26 cellular contexts compared by ENCODE assay signal in genomic region chr17:18946536-18946935, GRCh38. TPM values are rescaled to one million over a fixed set of nuclear protein-coding genes. Genes with fewer than 3 reads are reported as not detected.
DNase-seq lines count a peak whose midpoint lies in the region; TF ChIP-seq lines count a peak whose summit lies in the region.
"Had no signal": no experiment of that assay in that cellular context is flagged by ENCODE, and none has a peak within 500 bp of the region (broad histone marks: within the 10 kb centered on the region; RNA-seq: fewer than 3 reads in every experiment).

No MANE protein-coding gene starts in this region.

- H3K36me3 ChIP-seq in Karpas-422 (ENCODE audit: insufficient read depth, low read length) (no peaks in the 10 kb centered on the region), testis (ENCODE audit: low read depth, missing control alignments) (no peaks in the 10 kb centered on the region)
- H3K36me3 ChIP-seq: HAP-1, left lung, Peyer's patch, sigmoid colon, SJSA1 had no signal

- no peak overlapping the region for H2BK12ac ChIP-seq in H9 (ENCODE audit: insufficient read length, low read depth, low read length)

- no peaks in the 10 kb centered on the region for H3K79me2 ChIP-seq in H9 (ENCODE audit: insufficient read depth, low read length)
- no peaks in the 10 kb centered on the region for H3K79me2 ChIP-seq in Karpas-422 (ENCODE audit: low read length)

- no peak overlapping the region for H3K4me3 ChIP-seq in Karpas-422 (ENCODE audit: low read length)
- no peak overlapping the region for H3K4me3 ChIP-seq in testis
- H3K4me3 ChIP-seq: HAP-1, left lung, Peyer's patch, sigmoid colon, SJSA1 had no signal

- no peak overlapping the region for H4K8ac ChIP-seq in H9 (replicated peaks; ENCODE audit: insufficient read length, low read depth, low read length)

- peaks cover 4 to 5% of the 10 kb centered on the region in 2 experiments for H3K4me1 Mint-ChIP-seq in H9

- no peaks in the 10 kb centered on the region for H3K27me3 ChIP-seq in H9 (ENCODE audit: insufficient read depth, low read length)
- H3K27me3 ChIP-seq in Karpas-422 (ENCODE audit: low read length): no peaks in the 10 kb centered on the region
- H3K27me3 ChIP-seq in testis: no peaks in the 10 kb centered on the region
- H3K27me3 ChIP-seq: left lung, Peyer's patch, sigmoid colon had no signal

- no peak overlapping the region for H4K91ac ChIP-seq in H9 (ENCODE audit: insufficient read length, low read depth, low read length)

- H2BK120ac ChIP-seq in H9 (ENCODE audit: low read depth, low read length, poor library complexity, severe bottlenecking): no peak overlapping the region

- intact Hi-C loops in testis (cut with DNase I; ENCODE audit: low total_unique reads): no loop called here

- no peaks in the 10 kb centered on the region for H3K9me2 ChIP-seq in Karpas-422 (replicated peaks; ENCODE audit: insufficient read depth, low read length)

- H3K9ac ChIP-seq in H9 (ENCODE audit: extremely low read depth, insufficient read length, low read length) (no peak overlapping the region), Karpas-422 (ENCODE audit: low read length) (no peak overlapping the region)

- H3K27ac Mint-ChIP-seq in H9: no peak overlapping the region; a peak in 1 of 7 replicates
- H3K27ac Mint-ChIP-seq: activated T-helper 2 cell treated with anti-CD3 and anti-CD28 coated beads, Interferon-gamma antibody, Interleukin-2, Interleukin-4, amounts not matched to agents 10 μg/mL and 5 μg/mL and 100 μg/mL, durations not matched to agents 14 hours and 24 hours and 36 hours; brain; CD14-positive monocyte; IgD-negative memory B cell; nephron had no signal

- H2BK5ac ChIP-seq in H9 (ENCODE audit: insufficient read length, low read length): no peak overlapping the region

- H3K23me2 ChIP-seq in H9 (ENCODE audit: insufficient read length, low read depth, low read length, poor library complexity, severe bottlenecking): no peaks in the 10 kb centered on the region

- no peak overlapping the region for H2AK5ac ChIP-seq in H9 (ENCODE audit: insufficient read length, low read length)

- H3K4me2 ChIP-seq in H9 (ENCODE audit: insufficient read depth, insufficient read length, low read length) (no peak overlapping the region), Karpas-422 (ENCODE audit: low read depth, low read length, poor library complexity, severe bottlenecking) (no peak overlapping the region)

- no peak overlapping the region for H2BK20ac ChIP-seq in H9 (ENCODE audit: low read depth, low read length, poor library complexity, severe bottlenecking)

- no peaks in the 10 kb centered on the region for H3K79me1 ChIP-seq in H9 (ENCODE audit: insufficient read depth, low read depth, low read length, poor library complexity, severe bottlenecking)

- H3K27ac ChIP-seq in H9 (ENCODE audit: insufficient read length, low read depth, low read length) (no peak overlapping the region), Karpas-422 (ENCODE audit: low read length) (no peak overlapping the region), testis (no peak overlapping the region)
- H3K27ac ChIP-seq: left lung, Peyer's patch, sigmoid colon, SJSA1 had no signal

- no peak overlapping the region for H3K14ac ChIP-seq in H9 (ENCODE audit: insufficient read depth, low read length)

- no peak for TF ChIP-seq POLR2A in testis (IDR thresholded peaks at IDR 0.05)

- no peak overlapping the region for H3K56ac ChIP-seq in H9 (ENCODE audit: insufficient read length, low read depth, low read length)

- H3K4me3 Mint-ChIP-seq in H9: no peak overlapping the region; a peak in 1 of 5 replicates
- H3K4me3 Mint-ChIP-seq: brain, CD14-positive monocyte, nephron had no signal

- TF ChIP-seq CTCF in H9 (conservative IDR thresholded peaks at IDR 0.05): no peak
- TF ChIP-seq CTCF in testis (IDR thresholded peaks at IDR 0.05): no peak

- H4K20me1 ChIP-seq in H9 (ENCODE audit: control insufficient read depth, insufficient read depth, insufficient read length): no peaks in the 10 kb centered on the region
- H4K20me1 ChIP-seq in Karpas-422 (ENCODE audit: insufficient read depth, low read depth, low read length): no peaks in the 10 kb centered on the region

- H2AFZ ChIP-seq in H9 (ENCODE audit: low read length): no peak overlapping the region
- H2AFZ ChIP-seq in Karpas-422 (ENCODE audit: low read length): no peak overlapping the region

- no peak overlapping the region for H4K5ac ChIP-seq in H9 (ENCODE audit: insufficient read length, low read depth, low read length)

- H3K9me3 Mint-ChIP-seq in H9: no peaks in the 10 kb centered on the region
- H3K9me3 Mint-ChIP-seq: activated T-helper 2 cell treated with anti-CD3 and anti-CD28 coated beads, Interferon-gamma antibody, Interleukin-2, Interleukin-4, amounts not matched to agents 10 μg/mL and 5 μg/mL and 100 μg/mL, durations not matched to agents 14 hours and 24 hours and 36 hours; brain; CD14-positive monocyte; IgD-negative memory B cell; nephron had no signal

- no peak overlapping the region for H3T11ph ChIP-seq in H9 (ENCODE audit: low read length)

- no peak overlapping the region for H3K4ac ChIP-seq in H9 (ENCODE audit: low read depth, low read length)

- no peak overlapping the region for H2BK15ac ChIP-seq in H9 (ENCODE audit: low read depth, low read length)

- H3K36me3 Mint-ChIP-seq in H9 (ENCODE audit: insufficient read depth in 1 of 3, low read depth in 3 of 3): no peaks in the 10 kb centered on the region; a peak in 1 of 7 replicates
- H3K36me3 Mint-ChIP-seq: brain, CD14-positive monocyte, IgD-negative memory B cell had no signal

- DNase-seq in AG08396 (ENCODE audit: low spot score) (peak; percentile 22), H9 (peak; percentile 35), SKM-1 treated with dmso at 0.1 percent for 144 hours (lab: John Stamatoyannopoulos, UW; ENCODE audit: unreplicated experiment) (peak; percentile 86), islet precursor cell (peak; percentile 98), epidermal melanocyte (ENCODE audit: insufficient read length, low spot score) (no peak), Karpas-422 (no peak), testis (no peak), hypothalamus (lab: John Stamatoyannopoulos, UW) (no peak)
- DNase-seq: activated CD8-positive, alpha-beta memory T cell treated with anti-CD3 and anti-CD28 coated beads, Interleukin-2, amount 50 U/mL, for 4 hours; effector memory CD4-positive, alpha-beta T cell; left lung; NCI-H1694 treated with DMSO at 0.1 percent for 48 hours; Peyer's patch; sigmoid colon; stimulated activated CD4-positive, alpha-beta T cell treated with anti-CD3 and anti-CD28 coated beads, Interleukin-15, amount 100 ng/mL, for 24 hours had no signal

- peaks cover 1% of the 10 kb centered on the region; the same call in 1 of the 2 replicates for H3K27me3 Mint-ChIP-seq in H9 (ENCODE audit: low read depth)

- WGBS in H9 (ENCODE audit: extremely low coverage, insufficient read length, low lambda C conversion rate): no CpG with 5 or more reads among the region's 2 CpGs
- WGBS in testis, 2 donors: 74 to 87% methylated on average over 2 of the region's 2 CpGs

- H3K18ac ChIP-seq in H9 (ENCODE audit: insufficient read length, low read depth, low read length): no peak overlapping the region

- no peaks in the 10 kb centered on the region for H3K4me1 ChIP-seq in H9 (ENCODE audit: insufficient read depth, low read length)
- peaks cover 22% of the 10 kb centered on the region for H3K4me1 ChIP-seq in Karpas-422 (ENCODE audit: low read length)
- peaks cover 5% of the 10 kb centered on the region for H3K4me1 ChIP-seq in testis
- H3K4me1 ChIP-seq: HAP-1, left lung, Peyer's patch, sigmoid colon, SJSA1 had no signal

- H3K9me3 ChIP-seq in H9 (ENCODE audit: control insufficient read depth, low read depth, low read length): no peaks in the 10 kb centered on the region
- H3K9me3 ChIP-seq in Karpas-422 (ENCODE audit: low read length): no peaks in the 10 kb centered on the region
- no peaks in the 10 kb centered on the region for H3K9me3 ChIP-seq in testis
- H3K9me3 ChIP-seq: HAP-1, left lung, Peyer's patch, sigmoid colon, SJSA1 had no signal

- no peak overlapping the region for H3K23ac ChIP-seq in H9 (ENCODE audit: insufficient read length, low read depth, low read length)

RNA-seq across cellular contexts. Expression of gene SLC5A10, which starts 5.4 kb away (rescaled TPM):
- total RNA-seq in H9 (2021) (not detected in 2 replicates), testis (1 to 10 TPM; 1.1 TPM)
- not detected in 2 replicates for total RNA-seq in Karpas-422 (2014; rRNA removed; shearing (Covaris generic); ENCODE audit: low replicate concordance)
- 0.98 TPM for polyA plus RNA-seq in testis (ENCODE audit: insufficient read depth, low read depth, low replicate concordance)
- total RNA-seq: activated T-helper 2 cell treated with anti-CD3 and anti-CD28 coated beads, Interferon-gamma antibody, Interleukin-2, Interleukin-4, amounts not matched to agents 10 μg/mL and 5 μg/mL and 100 μg/mL, durations not matched to agents 14 hours and 24 hours and 36 hours; glomerular endothelial cell; left lung; Peyer's patch; sigmoid colon; T-helper 2 cell treated with Interferon-gamma antibody and Interleukin-4, amounts not matched to agents 100 ng/mL and 5 ng/mL, for 36 hours; urinary bladder had no signal
- polyA plus RNA-seq: AG04450 had no signal

RNA-seq across cellular contexts. Expression of gene FAM83G, which starts 58.0 kb away (rescaled TPM):
- total RNA-seq in H9 (2021): 38.7 and 40.5 TPM in 2 replicates
- total RNA-seq in Karpas-422 (2014; rRNA removed; shearing (Covaris generic); ENCODE audit: low replicate concordance): 9.2 and 22.9 TPM in 2 replicates
- 1 to 10 TPM; 4.6 to 4.7 TPM for total RNA-seq in testis
- polyA plus RNA-seq in testis (ENCODE audit: insufficient read depth, low read depth, low replicate concordance): 2.5 TPM

Comparison
In these comparisons a context has a peak if more than half of its experiments do, and no peak if none do; other contexts are left out.
1. DNase-seq: peak in AG08396 (single experiment), H9 (single experiment), SKM-1 treated with dmso at 0.1 percent for 144 hours (single experiment) and islet precursor cell (single experiment); none in epidermal melanocyte (single experiment), Karpas-422 (single experiment), testis (single experiment) and hypothalamus (0 of 51).